In the genomic region with DNA sequence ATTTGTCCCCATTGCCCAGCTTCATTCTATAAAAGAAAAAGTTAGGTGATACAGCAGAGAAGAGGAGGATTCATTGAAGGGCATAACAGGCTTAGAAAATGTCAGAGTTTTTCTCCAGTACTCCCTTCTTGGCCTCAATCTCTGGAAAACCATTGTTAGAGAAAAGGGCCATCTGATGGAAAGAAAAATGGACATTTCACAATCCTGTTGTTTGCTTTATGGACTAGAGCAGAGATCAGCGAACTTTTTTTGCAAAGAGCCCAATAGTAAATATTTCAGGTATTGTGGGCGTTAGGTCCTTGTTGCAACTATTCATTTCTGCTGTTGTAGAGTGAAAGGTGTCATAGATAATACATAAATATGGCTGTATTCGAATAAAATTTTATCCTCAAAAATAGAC, we compare ENCODE assay signal across 8 cellular contexts.
"Had no signal": no experiment of that assay in that cellular context is flagged by ENCODE, and none has a peak within 500 bp of the region (broad histone marks: within the 10 kb centered on the region; RNA-seq: fewer than 3 reads in every experiment).

No MANE protein-coding gene starts in this region.

- H3K4me3 ChIP-seq: GM23248, HAP-1 had no signal

- H3K27ac ChIP-seq: GM23248 had no signal

- H3K9ac ChIP-seq: GM23248 had no signal

- ATAC-seq: HCT116 had no signal

- H3K27ac Mint-ChIP-seq: HFFc6, IgD-negative memory B cell had no signal

- H3K27me3 Mint-ChIP-seq: IgD-negative memory B cell had no signal

- H3K9me3 ChIP-seq: HAP-1 had no signal

- H3K9me3 Mint-ChIP-seq: HFFc6 had no signal

- H3K36me3 ChIP-seq: HAP-1 had no signal

- DNase-seq: GM23248, GOT3, H7, HFFc6, KBM-7 had no signal

- H3K4me3 Mint-ChIP-seq: HFFc6, IgD-negative memory B cell had no signal

- H3K4me1 ChIP-seq: HAP-1 had no signal
